In the genomic region with DNA sequence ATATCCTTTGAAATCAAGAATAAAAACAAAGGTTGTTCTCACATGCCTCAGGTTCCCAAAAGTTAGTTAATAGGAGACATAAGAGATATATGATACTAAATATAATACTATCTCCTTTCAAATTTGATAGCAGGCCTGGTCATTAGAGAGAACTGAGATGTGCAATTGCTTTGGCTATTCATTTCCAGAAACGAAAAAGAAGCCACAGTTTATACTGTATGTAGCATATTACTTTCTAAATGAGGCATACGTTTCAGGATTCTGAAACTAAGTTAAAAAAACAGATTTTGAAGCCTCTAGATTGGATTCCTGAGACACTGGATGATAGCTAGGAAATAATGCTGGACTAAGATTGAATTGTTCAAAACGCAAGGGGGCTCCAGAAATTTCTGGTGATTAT, we compare ENCODE assay signal across 13 cellular contexts. TPM values are rescaled to one million over a fixed set of nuclear protein-coding genes. Genes with fewer than 3 reads are reported as not detected.
DNase-seq lines count a peak whose midpoint lies in the region; ATAC-seq and TF ChIP-seq lines count a peak whose summit lies in the region.
"Had no signal": no experiment of that assay in that cellular context is flagged by ENCODE, and none has a peak within 500 bp of the region (broad histone marks: within the 10 kb centered on the region; RNA-seq: fewer than 3 reads in every experiment).

No MANE protein-coding gene starts in this region.

- H3K27me3 Mint-ChIP-seq in MCF 10A (ENCODE audit: insufficient read depth, unreplicated experiment): no peaks in the 10 kb centered on the region

- intact Hi-C loops in MCF 10A (cut with micrococcal nuclease): no loop called here

- H3K36me3 Mint-ChIP-seq in MCF 10A (ENCODE audit: insufficient read depth, unreplicated experiment): no peaks in the 10 kb centered on the region

- no peaks in the 10 kb centered on the region for H3K9me3 Mint-ChIP-seq in MCF 10A (ENCODE audit: unreplicated experiment)

- in situ Hi-C loops in GM13976 (cut with MboI; ENCODE audit: low sequenced_read_pairs, unreplicated experiment): no loop called here

- ATAC-seq in GM19452 (IDR thresholded peaks at IDR 0.05; ENCODE audit: unreplicated experiment) (peak; percentile 78), HG02852 (IDR thresholded peaks at IDR 0.05; ENCODE audit: unreplicated experiment) (peak; percentile 83), HG03521 (IDR thresholded peaks at IDR 0.05; ENCODE audit: unreplicated experiment) (peak; percentile 83)

- DNase-seq in GM13976 (ENCODE audit: low spot score) (peak; percentile 64), MCF 10A (ENCODE audit: unreplicated experiment) (no peak), NCI-H2029 treated with DMSO at 0.1 percent for 48 hours (lab: John Stamatoyannopoulos, UW) (no peak), H4 (ENCODE audit: low spot score) (no peak)
- DNase-seq in NK-92 treated with Interleukin-12 subunit alpha and Interleukin-12 subunit beta, amount 100 ng/mL, for 24 hours (lab: John Stamatoyannopoulos, UW): no peak
- DNase-seq: activated T-cell treated with anti-CD3 and anti-CD28 coated beads, Interleukin-2, amount 50 U/mL, for 1 hour; GDM1; islet precursor cell; NCI-H1436 treated with DMSO at 0.1 percent for 48 hours; T1000 had no signal

- CTCF ChIA-PET in MCF 10A (lab: Yijun Ruan, JAX): no interaction called here

- no TSS peak for BruUV-seq in MCF 10A (replicated peaks; lab: Mats Ljungman, UMichigan)

- no peak overlapping the region for H3K27ac Mint-ChIP-seq in MCF 10A (ENCODE audit: low read depth, unreplicated experiment)

- no peak overlapping the region for H3K4me3 Mint-ChIP-seq in MCF 10A (ENCODE audit: unreplicated experiment)

- POLR2A ChIA-PET in MCF 10A (lab: Yijun Ruan, JAX): no interaction called here

- TF ChIP-seq CTCF in GM13976 (IDR thresholded peaks at IDR 0.05; ENCODE audit: borderline replicate concordance, control extremely low read depth, extremely low read depth, insufficient read depth, missing control alignments): no peak
- TF ChIP-seq CTCF in MCF 10A (IDR thresholded peaks at IDR 0.05; ENCODE audit: unreplicated experiment): no peak

- H3K4me1 Mint-ChIP-seq in MCF 10A (ENCODE audit: insufficient read depth, unreplicated experiment): no peaks in the 10 kb centered on the region

RNA-seq across cellular contexts. Expression of a gene that starts 7.1 kb away (rescaled TPM):
- total RNA-seq in MCF 10A (2022): not detected in 2 replicates
- total RNA-seq in H4 (2014; rRNA removed; shearing (Covaris generic)): 3.3 TPM in 2 replicates
